ENCODE assay signal across 17 cellular contexts in genomic region chr4:90142091-90142490, GRCh38. TPM values are rescaled to one million over a fixed set of nuclear protein-coding genes. Genes with fewer than 3 reads are reported as not detected.
A peak's percentile ranks its signal among the peaks of the same experiment; 100 is the strongest.
DNase-seq lines count a peak whose midpoint lies in the region; ATAC-seq, FAIRE-seq and TF ChIP-seq lines count a peak whose summit lies in the region.
"Had no signal": no experiment of that assay in that cellular context is flagged by ENCODE, and none has a peak within 500 bp of the region (broad histone marks: within the 10 kb centered on the region; RNA-seq: fewer than 3 reads in every experiment).

No MANE protein-coding gene starts in this region.

- no peak overlapping the region for H3K27ac ChIP-seq in WERI-Rb-1
- H3K27ac ChIP-seq in small intestine (ENCODE audit: low read depth in 1 of 2, low read length in 1 of 2) = peak overlapping the region in 1 of 2 donors; percentile 11
- H3K27ac ChIP-seq: A549, C4-2B, KMS-11, PC-9 had no signal

- H3K27me3 ChIP-seq in WERI-Rb-1 (ENCODE audit: insufficient read depth, low read depth, severe bottlenecking) (no peaks in the 10 kb centered on the region), small intestine (ENCODE audit: control insufficient read depth in 2 of 2, insufficient read depth in 2 of 2, low read length in 2 of 2) (no peaks in the 10 kb centered on the region)
- H3K27me3 ChIP-seq: MG63 had no signal

- H3K9me3 ChIP-seq in WERI-Rb-1 (ENCODE audit: severe bottlenecking) = no peaks in the 10 kb centered on the region
- no peaks in the 10 kb centered on the region for H3K9me3 ChIP-seq in small intestine (ENCODE audit: control insufficient read depth, low read depth)
- H3K9me3 ChIP-seq: A549, MG63, SK-N-SH had no signal

- TF ChIP-seq CTCF in WERI-Rb-1 (IDR thresholded peaks at IDR 0.05; ENCODE audit: low read depth, low read length) = no peak

- FAIRE-seq in small intestine (lab: Jason Lieb, UNC) = no peak
- FAIRE-seq: A549, HepG2 had no signal

- no peaks in the 10 kb centered on the region for H3K36me3 ChIP-seq in WERI-Rb-1
- no peaks in the 10 kb centered on the region for H3K36me3 ChIP-seq in small intestine (ENCODE audit: control insufficient read depth in 2 of 2, insufficient read depth in 2 of 2, low read length in 2 of 2)
- H3K36me3 ChIP-seq: MG63 had no signal

- peaks cover 0 to 2% of the 10 kb centered on the region in 2 donors for H3K4me1 ChIP-seq in small intestine (ENCODE audit: control insufficient read depth in 2 of 2, insufficient read depth in 1 of 2, low read depth in 1 of 2, low read length in 1 of 2)
- H3K4me1 ChIP-seq: A549 had no signal

- no peak overlapping the region for H3K4me3 ChIP-seq in WERI-Rb-1 (ENCODE audit: low read depth, low read length)
- no peak overlapping the region for H3K4me3 ChIP-seq in small intestine (ENCODE audit: low read depth in 1 of 2, low read length in 2 of 2)
- H3K4me3 ChIP-seq: A549, MG63, PC-9 had no signal

- DNase-seq in NCI-H2081 (lab: John Stamatoyannopoulos, UW) = peak; percentile 7 to 66
- no peak for DNase-seq in NCI-H2081 treated with DMSO at 0.1 percent for 48 hours (lab: John Stamatoyannopoulos, UW)
- DNase-seq in NCI-H1930 (lab: John Stamatoyannopoulos, UW) = peak; percentile 43 to 53
- peak; percentile 20 for DNase-seq in WERI-Rb-1
- DNase-seq in small intestine = peak; percentile 85
- DNase-seq in stimulated activated CD4-positive, alpha-beta T cell treated with anti-CD3 and anti-CD28 coated beads, Interleukin-2, amount 100 ng/mL, for 48 hours = no peak
- DNase-seq: H7, MG63, NCI-H510A, PC-9, SK-N-SH had no signal

- ATAC-seq in GM19397 (IDR thresholded peaks at IDR 0.05; ENCODE audit: unreplicated experiment) = no peak
- ATAC-seq in SK-N-SH treated with all-trans-retinoic acid at 6 μM for 48 hours = no peak
- ATAC-seq: A549, HepG2 had no signal

- 5 to 28% (median 9%) methylated on average over 1 of the region's 1 CpG for WGBS in small intestine, 3 donors

TF ChIP-seq in SK-N-SH treated with all-trans-retinoic acid at 6 μM for 48 hours, 23 proteins besides CTCF, POLR2A, EP300 and RAD21:
- TF ChIP-seq ARNTL (CRISPR knock-in tag; IDR thresholded peaks at IDR 0.05; ENCODE audit: borderline replicate concordance, low read depth) (no peak), CSRNP3 (CRISPR knock-in tag; IDR thresholded peaks at IDR 0.05) (no peak), TSHZ2 (CRISPR knock-in tag; IDR thresholded peaks at IDR 0.05) (no peak), TOX (CRISPR knock-in tag; IDR thresholded peaks at IDR 0.05; ENCODE audit: borderline replicate concordance) (no peak), SNAI2 (CRISPR knock-in tag; IDR thresholded peaks at IDR 0.05) (no peak), TCF4 (CRISPR knock-in tag; IDR thresholded peaks at IDR 0.05; ENCODE audit: borderline replicate concordance) (no peak), GLIS3 (CRISPR knock-in tag; IDR thresholded peaks at IDR 0.05) (no peak), ZFP3 (CRISPR knock-in tag; IDR thresholded peaks at IDR 0.05) (no peak), ZNF8 (CRISPR knock-in tag; IDR thresholded peaks at IDR 0.05) (no peak), ZNF565 (CRISPR knock-in tag; conservative IDR thresholded peaks at IDR 0.05; ENCODE audit: low read depth) (no peak), ZC3H10 (CRISPR knock-in tag; IDR thresholded peaks at IDR 0.05) (no peak)

RNA-seq across cellular contexts. Expression of gene CCSER1, which starts 14.9 kb away (rescaled TPM):
- 1 to 10 TPM; 3.5 to 8.7 (median 7.3) TPM for polyA plus RNA-seq in small intestine
- polyA plus RNA-seq: HepG2 had no signal

Comparison
In these comparisons a context has a peak if more than half of its experiments do, and no peak if none do; other contexts are left out.
1. DNase-seq: peak in NCI-H2081 (2 of 2), NCI-H1930 (2 of 2), WERI-Rb-1 (single experiment) and small intestine (single experiment); none in NCI-H2081 treated with DMSO at 0.1 percent for 48 hours (single experiment) and stimulated activated CD4-positive, alpha-beta T cell treated with anti-CD3 and anti-CD28 coated beads, Interleukin-2, amount 100 ng/mL, for 48 hours (0 of 2).